In the genomic region with DNA sequence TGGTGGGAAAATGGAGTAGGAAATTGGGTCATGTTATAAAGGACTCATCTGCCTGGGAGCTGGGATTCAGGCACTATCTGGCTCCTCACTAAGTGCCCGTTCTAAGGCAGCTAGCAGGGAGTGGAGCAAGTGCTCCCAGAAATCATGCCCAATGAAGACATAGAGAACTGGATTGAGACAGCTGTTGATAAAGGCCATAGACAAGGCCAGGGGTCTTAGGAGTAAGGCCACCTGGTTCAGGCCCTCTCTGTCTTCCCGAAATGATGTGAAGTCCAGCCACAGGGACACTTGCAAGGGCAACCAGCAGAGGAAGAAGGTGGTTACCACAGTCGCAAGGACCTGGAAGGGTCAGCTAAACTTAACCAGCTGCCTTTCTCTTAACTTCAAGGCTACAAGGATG, we compare ENCODE assay signal across 2 cellular contexts.
TF ChIP-seq lines count a peak whose summit lies in the region.

No MANE protein-coding gene starts in this region.

TF ChIP-seq in GM23338, 12 proteins besides CTCF, POLR2A, EP300 and RAD21:
- no peak for TF ChIP-seq EZH2phosphoT487 (IDR thresholded peaks at IDR 0.05; ENCODE audit: unreplicated experiment)

TF ChIP-seq in H1, 55 proteins besides CTCF, POLR2A, EP300 and RAD21:
- no peak for TF ChIP-seq SIN3A (conservative IDR thresholded peaks at IDR 0.05 in 1 of 2, IDR thresholded peaks at IDR 0.05 in 1 of 2; ENCODE audit: low read depth in 1 of 2, low read length in 2 of 2)
- no peak for TF ChIP-seq RFX5 (IDR thresholded peaks at IDR 0.05; ENCODE audit: borderline replicate concordance, low read depth, low read length)
- TF ChIP-seq POLR2AphosphoS5 (IDR thresholded peaks at IDR 0.05; ENCODE audit: low read depth, low read length) = peak; percentile 68; the same call in 1 of the 2 replicates
- TF ChIP-seq FOSL1 (IDR thresholded peaks at IDR 0.05; ENCODE audit: insufficient read depth, low read depth, low read length) = no peak
TF ChIP-seq in H1: peak in this region for 1.
